Comparison of ENCODE assay signal across 17 cellular contexts in genomic region chr7:76430836-76431235, GRCh38. TPM values are rescaled to one million over a fixed set of nuclear protein-coding genes. Genes with fewer than 3 reads are reported as not detected.
"Had no signal": no experiment of that assay in that cellular context is flagged by ENCODE, and none has a peak within 500 bp of the region (broad histone marks: within the 10 kb centered on the region; RNA-seq: fewer than 3 reads in every experiment).

No MANE protein-coding gene starts in this region.

- ATAC-seq: right cardiac atrium; stimulated activated naive CD8-positive, alpha-beta T cell treated with anti-CD3 and anti-CD28 coated beads, Interleukin-15, Interleukin-2, amounts not matched to agents 100 U/mL and 50 U/mL, for 24 hours had no signal

- H3K4me1 ChIP-seq: testis, tibial nerve had no signal

- H3K9me3 ChIP-seq: neutrophil, testis, tibial nerve had no signal

- H3K4me3 ChIP-seq: coronary artery, hepatocyte, smooth muscle cell, testis, tibial nerve had no signal

- H3K36me3 ChIP-seq: neutrophil had no signal

- H3K4me3 Mint-ChIP-seq: naive thymus-derived CD4-positive, alpha-beta T cell had no signal

- H3K27me3 ChIP-seq: hepatocyte, neutrophil, testis, tibial nerve had no signal

- H3K27ac ChIP-seq: coronary artery, hepatocyte, neutrophil, testis, tibial nerve had no signal

- H3K27ac Mint-ChIP-seq: naive thymus-derived CD4-positive, alpha-beta T cell; progenitor cell of endocrine pancreas had no signal

- H3K9me3 Mint-ChIP-seq: naive thymus-derived CD4-positive, alpha-beta T cell had no signal

- DNase-seq: effector CD8-positive, alpha-beta T cell; foreskin melanocyte; mesendoderm; naive thymus-derived CD4-positive, alpha-beta T cell; right cardiac atrium; stimulated activated CD4-positive, alpha-beta T cell treated with anti-CD3 and anti-CD28 coated beads, Interleukin-2, amount 100 ng/mL, for 48 hours; stimulated activated naive CD8-positive, alpha-beta T cell treated with anti-CD3 and anti-CD28 coated beads, Interleukin-15, Interleukin-2, amounts not matched to agents 100 U/mL and 50 U/mL, for 24 hours; testis had no signal

RNA-seq across cellular contexts. Expression of gene ZP3, which starts 6.1 kb away (rescaled TPM):
- total RNA-seq: chondrocyte, hepatocyte, progenitor cell of endocrine pancreas had no signal
- polyA plus RNA-seq: hepatocyte, neural cell had no signal

RNA-seq across cellular contexts. Expression of gene SSC4D, which starts 21.3 kb away (rescaled TPM):
- total RNA-seq: mononuclear cell had no signal
